In genomic region chr11:12602421-12602820, GRCh38 we compare ENCODE assay signal across 22 cellular contexts.
A peak's percentile ranks its signal among the peaks of the same experiment; 100 is the strongest.
DNase-seq lines count a peak whose midpoint lies in the region; ATAC-seq and TF ChIP-seq lines count a peak whose summit lies in the region.
"Had no signal": no experiment of that assay in that cellular context is flagged by ENCODE, and none has a peak within 500 bp of the region (broad histone marks: within the 10 kb centered on the region; RNA-seq: fewer than 3 reads in every experiment).

No MANE protein-coding gene starts in this region.

- peak overlapping the region; percentile 3; the same call in 1 of the 2 replicates for H3K4me3 Mint-ChIP-seq in HFFc6
- H3K4me3 Mint-ChIP-seq: activated T-helper 1 cell treated with anti-CD3 and anti-CD28 coated beads, Interleukin-12 subunit alpha, Interleukin-12 subunit beta, Interleukin-2, Interleukin-4 antibody, amounts not matched to agents 30 ng/mL and 10 ng/mL and 1 ng/mL, durations not matched to agents 14 hours and 24 hours and 36 hours; H9 had no signal

- peaks cover 32% of the 10 kb centered on the region for H3K4me1 ChIP-seq in adipocyte (ENCODE audit: control insufficient read depth, insufficient read depth, low read length)
- H3K4me1 ChIP-seq in breast epithelium, result no peaks in the 10 kb centered on the region

- peaks cover 65% of the 10 kb centered on the region for H3K4me1 Mint-ChIP-seq in HFFc6 (ENCODE audit: low read depth)

- DNase-seq in Caki2 (ENCODE audit: low read depth) (peak; percentile 37), HFFc6 (no peak), adipocyte (ENCODE audit: low read depth) (no peak), fibroblast of villous mesenchyme (ENCODE audit: low read depth) (peak; percentile 43), NK-92 (lab: John Stamatoyannopoulos, UW; ENCODE audit: unreplicated experiment) (no peak), breast epithelium (ENCODE audit: low spot score in 2 of 2) (no peak), GM13977 (ENCODE audit: low spot score) (no peak)
- DNase-seq: activated CD4-positive, CD25-positive, alpha-beta regulatory T cell treated with anti-CD3 and anti-CD28 coated beads, Interleukin-2, amount 50 U/mL, for 72 hours; brain microvascular endothelial cell; foreskin melanocyte; H9; hippocampal formation; MM.1S; NCI-H1694 treated with DMSO at 0.1 percent for 48 hours; NK-92 treated with Interleukin-12 subunit alpha and Interleukin-12 subunit beta, amount 100 ng/mL, for 24 hours; stimulated activated CD4-positive, alpha-beta T cell treated with anti-CD3 and anti-CD28 coated beads, Interleukin-12 subunit alpha, Interleukin-12 subunit beta, amount 100 ng/mL, for 4 hours; stomach; transverse colon had no signal

- no peak for TF ChIP-seq CTCF in HFFc6 (IDR thresholded peaks at IDR 0.05)
- no peak for TF ChIP-seq CTCF in fibroblast of villous mesenchyme (IDR thresholded peaks at IDR 0.05; ENCODE audit: insufficient read depth, low read depth, low read length)
- TF ChIP-seq CTCF in breast epithelium (IDR thresholded peaks at IDR 0.05), result no peak
- no peak for TF ChIP-seq CTCF in GM13977 (IDR thresholded peaks at IDR 0.05; ENCODE audit: extremely low read depth, insufficient read depth, missing control alignments)

- in situ Hi-C loops in Caki2 (cut with HindIII; ENCODE audit: low pct_unique_long_range_greater_than_20kb, low sequenced_read_pairs), result no loop called here
- in situ Hi-C loops in GM13977 (cut with MboI; ENCODE audit: low pct_unique_long_range_greater_than_20kb, low sequenced_read_pairs, unreplicated experiment), result loop anchor here (25.0 kb wide), 1 partner anchor 285 kb away; no protein-coding TSS in a partner anchor

- H3K4me3 ChIP-seq in adipocyte (ENCODE audit: low read length) (peak overlapping the region; percentile 40), fibroblast of villous mesenchyme (ENCODE audit: low read depth, low read length) (no peak overlapping the region), breast epithelium (no peak overlapping the region)
- H3K4me3 ChIP-seq: lung, stomach, transverse colon had no signal

- H3K27ac ChIP-seq in breast epithelium, result no peak overlapping the region
- H3K27ac ChIP-seq: brain microvascular endothelial cell, stomach, transverse colon had no signal

- H3K9me3 ChIP-seq in adipocyte (ENCODE audit: control insufficient read depth, low read length) (no peaks in the 10 kb centered on the region), breast epithelium (no peaks in the 10 kb centered on the region)
- H3K9me3 ChIP-seq: stomach, transverse colon had no signal

- TF ChIP-seq POLR2A in breast epithelium (IDR thresholded peaks at IDR 0.05), result no peak

- no peak overlapping the region for H3K9ac ChIP-seq in adipocyte (ENCODE audit: low read length)

- ATAC-seq in HG03521 (IDR thresholded peaks at IDR 0.05; ENCODE audit: unreplicated experiment), result no peak
- ATAC-seq: activated naive CD4-positive, alpha-beta T cell treated with anti-CD3 and anti-CD28 coated beads, Interleukin-2, amount 50 U/mL, for 72 hours had no signal

- no peaks in the 10 kb centered on the region for H3K36me3 Mint-ChIP-seq in HFFc6 (ENCODE audit: low read depth)
- H3K36me3 Mint-ChIP-seq: activated naive CD4-positive, alpha-beta T cell treated with anti-CD3 and anti-CD28 coated beads, Interleukin-2, amount 50 U/mL, for 72 hours had no signal

- no peaks in the 10 kb centered on the region for H3K27me3 Mint-ChIP-seq in HFFc6 (ENCODE audit: insufficient read depth)

- H3K36me3 ChIP-seq in adipocyte (ENCODE audit: control insufficient read depth, insufficient read depth, low read length, severe bottlenecking) (no peaks in the 10 kb centered on the region), breast epithelium (no peaks in the 10 kb centered on the region)
- H3K36me3 ChIP-seq: brain microvascular endothelial cell, stomach, transverse colon had no signal

- intact Hi-C loops in breast epithelium (cut with DNase I; ENCODE audit: low total_unique reads), result no loop called here

- H3K27ac Mint-ChIP-seq in HFFc6, result peak overlapping the region; percentile 22; the same call in 1 of the 2 replicates
- H3K27ac Mint-ChIP-seq: activated naive CD4-positive, alpha-beta T cell treated with anti-CD3 and anti-CD28 coated beads, Interleukin-2, amount 50 U/mL, for 72 hours; activated T-helper 1 cell treated with anti-CD3 and anti-CD28 coated beads, Interleukin-12 subunit alpha, Interleukin-12 subunit beta, Interleukin-2, Interleukin-4 antibody, amounts not matched to agents 30 ng/mL and 10 ng/mL and 1 ng/mL, durations not matched to agents 14 hours and 24 hours and 36 hours; H9 had no signal

- H3K9me3 Mint-ChIP-seq in HFFc6, result no peaks in the 10 kb centered on the region
- H3K9me3 Mint-ChIP-seq: activated naive CD4-positive, alpha-beta T cell treated with anti-CD3 and anti-CD28 coated beads, Interleukin-2, amount 50 U/mL, for 72 hours; activated T-helper 1 cell treated with anti-CD3 and anti-CD28 coated beads, Interleukin-12 subunit alpha, Interleukin-12 subunit beta, Interleukin-2, Interleukin-4 antibody, amounts not matched to agents 30 ng/mL and 10 ng/mL and 1 ng/mL, durations not matched to agents 14 hours and 24 hours and 36 hours; H9 had no signal

- H3K27me3 ChIP-seq in adipocyte (replicated peaks; ENCODE audit: control insufficient read depth, insufficient read depth, low read length) (no peaks in the 10 kb centered on the region), breast epithelium (no peaks in the 10 kb centered on the region)
- H3K27me3 ChIP-seq: brain microvascular endothelial cell, stomach, transverse colon had no signal

Comparison
In these comparisons a context has a peak if more than half of its experiments do, and no peak if none do; other contexts are left out.
1. DNase-seq: peak in Caki2 (single experiment) and fibroblast of villous mesenchyme (single experiment); none in HFFc6 (single experiment), adipocyte (single experiment), NK-92 (single experiment), breast epithelium (0 of 2) and GM13977 (single experiment).